22 cellular contexts compared by ENCODE assay signal in genomic region chr9:90895786-90896185, GRCh38.
"Had no signal": no experiment of that assay in that cellular context is flagged by ENCODE, and none has a peak within 500 bp of the region (broad histone marks: within the 10 kb centered on the region; RNA-seq: fewer than 3 reads in every experiment).

No MANE protein-coding gene starts in this region.

- H3K9me3 Mint-ChIP-seq: activated naive CD4-positive, alpha-beta T cell treated with anti-CD3 and anti-CD28 coated beads, Interleukin-2, amount 50 U/mL, for 72 hours; activated T-cell treated with anti-CD3 and anti-CD28 coated beads, Interleukin-2, amount 50 U/mL, for 24 hours; activated T-helper 17 cell treated with anti-CD3 and anti-CD28 coated beads, Interleukin-2, amount 50 U/mL, for 72 hours; central memory CD8-positive, alpha-beta T cell; natural killer cell had no signal

- H3K36me3 ChIP-seq: breast epithelium, ovary, right atrium auricular region had no signal

- H3K9me3 ChIP-seq: breast epithelium, gastroesophageal sphincter, neutrophil, ovary, psoas muscle, right atrium auricular region, spleen had no signal

- H3K27me3 ChIP-seq: breast epithelium, gastroesophageal sphincter, neutrophil, ovary, right atrium auricular region, spleen had no signal

- H3K4me1 Mint-ChIP-seq: activated T-helper 17 cell treated with anti-CD3 and anti-CD28 coated beads, Interleukin-2, amount 50 U/mL, for 72 hours; central memory CD8-positive, alpha-beta T cell had no signal

- H3K27ac ChIP-seq: breast epithelium, epithelial cell of prostate, gastroesophageal sphincter, neutrophil, ovary, psoas muscle, right atrium auricular region, spleen, WERI-Rb-1 had no signal

- H3K27me3 Mint-ChIP-seq: activated T-cell treated with anti-CD3 and anti-CD28 coated beads, Interleukin-2, amount 50 U/mL, for 24 hours; activated T-helper 17 cell treated with anti-CD3 and anti-CD28 coated beads, Interleukin-2, amount 50 U/mL, for 72 hours had no signal

- ATAC-seq: activated CD8-positive, alpha-beta T cell treated with anti-CD3 and anti-CD28 coated beads, Interleukin-2, amount 10 ng/mL, durations not matched to agents 7 days and 5 days; activated naive CD4-positive, alpha-beta T cell treated with anti-CD3 and anti-CD28 coated beads, Interleukin-2, amount 50 U/mL, for 72 hours; activated T-helper 17 cell treated with anti-CD3 and anti-CD28 coated beads, Interleukin-2, amount 50 U/mL, for 72 hours; gastroesophageal sphincter; left cardiac atrium; stimulated activated naive CD8-positive, alpha-beta T cell treated with anti-CD3 and anti-CD28 coated beads, Interleukin-15, Interleukin-2, amounts not matched to agents 100 U/mL and 50 U/mL, for 24 hours had no signal

- DNase-seq: activated CD4-positive, alpha-beta T cell treated with anti-CD3 and anti-CD28 coated beads for 1 hour; activated CD4-positive, alpha-beta T cell treated with anti-CD3 and anti-CD28 coated beads, Interleukin-2, amount 50 U/mL, for 1 hour; activated CD8-positive, alpha-beta T cell treated with anti-CD3 and anti-CD28 coated beads, Interleukin-2, amount 10 ng/mL, durations not matched to agents 7 days and 5 days; activated T-cell treated with anti-CD3 and anti-CD28 coated beads, Interleukin-2, amount 50 U/mL, for 24 hours; amniotic stem cell; hypothalamus; left cardiac atrium; natural killer cell; ovary; psoas muscle; spleen; stimulated activated CD4-positive, alpha-beta T cell treated with anti-CD3 and anti-CD28 coated beads, Interleukin-4, amount 100 ng/mL, for 1 hour had no signal

- H3K27ac Mint-ChIP-seq: activated CD8-positive, alpha-beta T cell treated with anti-CD3 and anti-CD28 coated beads, Interleukin-2, amount 10 ng/mL, durations not matched to agents 7 days and 5 days; activated naive CD4-positive, alpha-beta T cell treated with anti-CD3 and anti-CD28 coated beads, Interleukin-2, amount 50 U/mL, for 72 hours; activated T-cell treated with anti-CD3 and anti-CD28 coated beads, Interleukin-2, amount 50 U/mL, for 24 hours; activated T-helper 17 cell treated with anti-CD3 and anti-CD28 coated beads, Interleukin-2, amount 50 U/mL, for 72 hours had no signal

- H3K4me3 Mint-ChIP-seq: activated CD8-positive, alpha-beta T cell treated with anti-CD3 and anti-CD28 coated beads, Interleukin-2, amount 10 ng/mL, durations not matched to agents 7 days and 5 days; activated T-cell treated with anti-CD3 and anti-CD28 coated beads, Interleukin-2, amount 50 U/mL, for 24 hours; activated T-helper 17 cell treated with anti-CD3 and anti-CD28 coated beads, Interleukin-2, amount 50 U/mL, for 72 hours; central memory CD8-positive, alpha-beta T cell; natural killer cell had no signal

- H3K4me3 ChIP-seq: breast epithelium, gastroesophageal sphincter, ovary, psoas muscle, right atrium auricular region, spleen had no signal

- H3K36me3 Mint-ChIP-seq: activated naive CD4-positive, alpha-beta T cell treated with anti-CD3 and anti-CD28 coated beads, Interleukin-2, amount 50 U/mL, for 72 hours had no signal

- H3K4me1 ChIP-seq: breast epithelium, gastroesophageal sphincter, spleen had no signal
